In genomic region chr17:29369831-29370735, GRCh38 we compare ENCODE assay signal across 8 cellular contexts. TPM values are rescaled to one million over a fixed set of nuclear protein-coding genes. Genes with fewer than 3 reads are reported as not detected.
DNase-seq lines count a peak whose midpoint lies in the region; ATAC-seq and TF ChIP-seq lines count a peak whose summit lies in the region.

No MANE protein-coding gene starts in this region.

- H3K27ac Mint-ChIP-seq in WTC11, result no peak overlapping the region
- no peak overlapping the region for H3K27ac Mint-ChIP-seq in central memory CD8-positive, alpha-beta T cell (ENCODE audit: low read depth)

- H3K9me3 ChIP-seq in spleen, result no peaks in the 10 kb centered on the region

- 20 to 26% (median 23%) methylated on average over 7 of the region's 7 CpGs for WGBS in spleen, 5 donors

- peak; percentile 38 for ATAC-seq in HG02678 (IDR thresholded peaks at IDR 0.05; ENCODE audit: unreplicated experiment)
- ATAC-seq in WTC11, result peak; percentile 94
- peak; percentile 97 for ATAC-seq in central memory CD8-positive, alpha-beta T cell (replicated peaks; ENCODE audit: extremely low read depth, poor library complexity, severe bottlenecking)
- no peak for ATAC-seq in GM21360 (IDR thresholded peaks at IDR 0.05; ENCODE audit: unreplicated experiment)

- no peaks in the 10 kb centered on the region for H3K36me3 ChIP-seq in spleen

- H3K4me3 ChIP-seq in spleen, result peak overlapping the region in 2 of 8 donors; percentile 19 to 48

- H3K4me1 ChIP-seq in spleen, result peaks cover 0 to 12% (median 9%) of the 10 kb centered on the region in 6 donors

- TF ChIP-seq POLR2A in spleen (IDR thresholded peaks at IDR 0.05), result no peak

- peak overlapping the region in 4 of 8 donors; percentile 33 to 58 (median 36) for H3K27ac ChIP-seq in spleen

- no peaks in the 10 kb centered on the region for H3K27me3 Mint-ChIP-seq in WTC11 (ENCODE audit: low read depth)
- no peaks in the 10 kb centered on the region for H3K27me3 Mint-ChIP-seq in central memory CD8-positive, alpha-beta T cell

- intact Hi-C loops in spleen (cut with DNase I; ENCODE audit: low total_unique reads), result loop anchor here (5.0 kb wide), 1 partner anchor 167 kb away; no protein-coding TSS in a partner anchor

- CTCF ChIA-PET in WTC11 (lab: Charles Lee), result interaction anchor here (0.5 to 2.8 kb wide), 76 partner anchors 9 to 782 kb away, joined by 3 to 63 read pairs (median 4); partner anchors contain the start of genes ABHD15, ANKRD13B, MYO18A and NUFIP2

- TF ChIP-seq CTCF in WTC11 (IDR thresholded peaks at IDR 0.05), result peak; percentile 69
- peak; percentile 63 to 86 (median 81) for TF ChIP-seq CTCF in spleen (IDR thresholded peaks at IDR 0.05 in 8 of 11, conservative IDR thresholded peaks at IDR 0.05 in 3 of 11)

- no peaks in the 10 kb centered on the region for H3K9me3 Mint-ChIP-seq in WTC11
- H3K9me3 Mint-ChIP-seq in central memory CD8-positive, alpha-beta T cell, result no peaks in the 10 kb centered on the region

- H3K27me3 ChIP-seq in spleen (replicated peaks in 1 of 7), result no peaks in the 10 kb centered on the region

- no peak overlapping the region for H3K4me3 Mint-ChIP-seq in WTC11
- H3K4me3 Mint-ChIP-seq in central memory CD8-positive, alpha-beta T cell, result no peak overlapping the region

- peak; percentile 86 for DNase-seq in COLO829 (ENCODE audit: low spot score)
- peak; percentile 77 for DNase-seq in NCI-H2227 treated with DMSO at 0.1 percent for 48 hours (lab: John Stamatoyannopoulos, UW)
- peak; percentile 68 for DNase-seq in WTC11 (ENCODE audit: low spot score)
- peak; percentile 37 to 46 for DNase-seq in central memory CD8-positive, alpha-beta T cell (ENCODE audit: low spot score in 2 of 2)
- DNase-seq in islet precursor cell, result peak; percentile 93
- peak; percentile 75 for DNase-seq in spleen

- POLR2A ChIA-PET in WTC11 (lab: Charles Lee), result interaction anchor here (1.1 to 1.2 kb wide), 2 partner anchors 76 to 84 kb away, joined by 3 to 5 read pairs; partner anchors contain the start of gene NUFIP2

- H3K4me1 Mint-ChIP-seq in WTC11, result peaks cover 7% of the 10 kb centered on the region
- H3K4me1 Mint-ChIP-seq in central memory CD8-positive, alpha-beta T cell, result no peaks in the 10 kb centered on the region

- H3K36me3 Mint-ChIP-seq in WTC11, result no peaks in the 10 kb centered on the region
- no peaks in the 10 kb centered on the region for H3K36me3 Mint-ChIP-seq in central memory CD8-positive, alpha-beta T cell (ENCODE audit: insufficient read depth)

TF ChIP-seq in WTC11, 78 proteins besides CTCF, POLR2A, EP300 and RAD21 (continues in another document):
- TF ChIP-seq ATF6 (CRISPR knock-in tag; IDR thresholded peaks at IDR 0.05) (no peak), SOX15 (CRISPR knock-in tag; IDR thresholded peaks at IDR 0.05) (no peak), JAZF1 (CRISPR knock-in tag; IDR thresholded peaks at IDR 0.05) (no peak), CDX4 (CRISPR knock-in tag; IDR thresholded peaks at IDR 0.05; ENCODE audit: borderline replicate concordance) (no peak), ZBTB21 (CRISPR knock-in tag; IDR thresholded peaks at IDR 0.05; ENCODE audit: borderline replicate concordance) (no peak), JUN (CRISPR knock-in tag; IDR thresholded peaks at IDR 0.05) (no peak), GTF2I (CRISPR knock-in tag; conservative IDR thresholded peaks at IDR 0.05) (no peak), AFF4 (CRISPR knock-in tag; IDR thresholded peaks at IDR 0.05; ENCODE audit: borderline replicate concordance) (no peak), MXD4 (CRISPR knock-in tag; IDR thresholded peaks at IDR 0.05; ENCODE audit: borderline replicate concordance) (no peak), CREM (CRISPR knock-in tag; IDR thresholded peaks at IDR 0.05) (no peak), NFE2L1 (CRISPR knock-in tag; IDR thresholded peaks at IDR 0.05) (no peak), FOXK1 (CRISPR knock-in tag; IDR thresholded peaks at IDR 0.05) (no peak), ZNF232 (CRISPR knock-in tag; IDR thresholded peaks at IDR 0.05) (no peak), FOXJ3 (CRISPR knock-in tag; IDR thresholded peaks at IDR 0.05; ENCODE audit: borderline replicate concordance) (no peak), ZNF219 (CRISPR knock-in tag; IDR thresholded peaks at IDR 0.05; ENCODE audit: borderline replicate concordance) (no peak), EMX1 (CRISPR knock-in tag; IDR thresholded peaks at IDR 0.05) (no peak), MAX (CRISPR knock-in tag; IDR thresholded peaks at IDR 0.05) (peak; percentile 55; the same call in 1 of the 2 replicates), GABPB1 (CRISPR knock-in tag; IDR thresholded peaks at IDR 0.05) (no peak), ZNF396 (CRISPR knock-in tag; IDR thresholded peaks at IDR 0.05; ENCODE audit: borderline replicate concordance) (no peak), TP53 (CRISPR knock-in tag; IDR thresholded peaks at IDR 0.05) (no peak), TEAD1 (CRISPR knock-in tag; IDR thresholded peaks at IDR 0.05) (peak; percentile 30; the same call in 1 of the 2 replicates), ZNF138 (CRISPR knock-in tag; conservative IDR thresholded peaks at IDR 0.05) (no peak)
- TF ChIP-seq, protein P1, sequence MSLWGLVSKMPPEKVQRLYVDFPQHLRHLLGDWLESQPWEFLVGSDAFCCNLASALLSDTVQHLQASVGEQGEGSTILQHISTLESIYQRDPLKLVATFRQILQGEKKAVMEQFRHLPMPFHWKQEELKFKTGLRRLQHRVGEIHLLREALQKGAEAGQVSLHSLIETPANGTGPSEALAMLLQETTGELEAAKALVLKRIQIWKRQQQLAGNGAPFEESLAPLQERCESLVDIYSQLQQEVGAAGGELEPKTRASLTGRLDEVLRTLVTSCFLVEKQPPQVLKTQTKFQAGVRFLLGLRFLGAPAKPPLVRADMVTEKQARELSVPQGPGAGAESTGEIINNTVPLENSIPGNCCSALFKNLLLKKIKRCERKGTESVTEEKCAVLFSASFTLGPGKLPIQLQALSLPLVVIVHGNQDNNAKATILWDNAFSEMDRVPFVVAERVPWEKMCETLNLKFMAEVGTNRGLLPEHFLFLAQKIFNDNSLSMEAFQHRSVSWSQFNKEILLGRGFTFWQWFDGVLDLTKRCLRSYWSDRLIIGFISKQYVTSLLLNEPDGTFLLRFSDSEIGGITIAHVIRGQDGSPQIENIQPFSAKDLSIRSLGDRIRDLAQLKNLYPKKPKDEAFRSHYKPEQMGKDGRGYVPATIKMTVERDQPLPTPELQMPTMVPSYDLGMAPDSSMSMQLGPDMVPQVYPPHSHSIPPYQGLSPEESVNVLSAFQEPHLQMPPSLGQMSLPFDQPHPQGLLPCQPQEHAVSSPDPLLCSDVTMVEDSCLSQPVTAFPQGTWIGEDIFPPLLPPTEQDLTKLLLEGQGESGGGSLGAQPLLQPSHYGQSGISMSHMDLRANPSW (CRISPR knock-in tag; conservative IDR thresholded peaks at IDR 0.05; ENCODE audit: low read depth), result no peak

RNA-seq across cellular contexts. Expression of gene TAOK1, which starts 20.1 kb away (rescaled TPM):
- 86.4 to 87.1 TPM (median 86.5 TPM) in 3 replicates for total RNA-seq in WTC11 (2021)
- 10 to 100 TPM; 55.1 to 88.5 (median 67.3) TPM for total RNA-seq in spleen
- polyA plus RNA-seq in spleen, result 1 to 10 TPM; 5.1 to 6.2 (median 5.3) TPM

Comparison
In these comparisons a context has a peak if more than half of its experiments do, and no peak if none do; other contexts are left out.
1. DNase-seq: peak in every context shown above with its lines; median percentile 93 in islet precursor cell; 86 in COLO829; 77 in NCI-H2227 treated with DMSO at 0.1 percent for 48 hours; 75 in spleen; 68 in WTC11; 42 in central memory CD8-positive, alpha-beta T cell.